In genomic region chr17:27547301-27547683, GRCh38 we compare ENCODE assay signal across 21 cellular contexts.
A peak's percentile ranks its signal among the peaks of the same experiment; 100 is the strongest.
DNase-seq lines count a peak whose midpoint lies in the region; ATAC-seq and TF ChIP-seq lines count a peak whose summit lies in the region.
"Had no signal": no experiment of that assay in that cellular context is flagged by ENCODE, and none has a peak within 500 bp of the region (broad histone marks: within the 10 kb centered on the region; RNA-seq: fewer than 3 reads in every experiment).

No MANE protein-coding gene starts in this region.

- no peaks in the 10 kb centered on the region for H3K9me3 ChIP-seq in neural progenitor cell (ENCODE audit: low read depth)
- H3K9me3 ChIP-seq: stomach had no signal

- TF ChIP-seq CTCF in KMS-11 (conservative IDR thresholded peaks at IDR 0.05; ENCODE audit: low read depth, low read length), result no peak
- TF ChIP-seq CTCF in neural progenitor cell (IDR thresholded peaks at IDR 0.05), result no peak

- H3K9ac ChIP-seq in KMS-11 (no peak overlapping the region), neural progenitor cell (no peak overlapping the region)

- no peak for DNase-seq in activated CD4-positive, alpha-beta T cell treated with anti-CD3 and anti-CD28 coated beads, Interleukin-2, amount 10 ng/mL, durations not matched to agents 7 days and 5 days
- no peak for DNase-seq in activated CD4-positive, alpha-beta T cell treated with anti-CD3 and anti-CD28 coated beads for 4 hours
- DNase-seq in activated naive CD8-positive, alpha-beta T cell treated with anti-CD3 and anti-CD28 coated beads, Interleukin-2, amount 50 U/mL, for 24 hours, result no peak
- DNase-seq in neural progenitor cell (ENCODE audit: low spot score), result no peak
- DNase-seq in cortex of kidney (lab: John Stamatoyannopoulos, UW), result no peak
- DNase-seq in NCI-H748 treated with DMSO at 0.1 percent for 48 hours (lab: John Stamatoyannopoulos, UW), result no peak
- DNase-seq: ACHN; activated CD4-positive, CD25-positive, alpha-beta regulatory T cell; activated T-cell treated with anti-CD3 and anti-CD28 coated beads for 4 hours; aorta; GOT3; Kasumi-1; NCI-H1417 treated with DMSO at 0.1 percent for 48 hours; NCI-H2171 treated with DMSO at 0.1 percent for 48 hours; NCI-H774; stomach; SW 1271 had no signal

- no peak for ATAC-seq in activated naive CD8-positive, alpha-beta T cell treated with anti-CD3 and anti-CD28 coated beads, Interleukin-2, amount 50 U/mL, for 24 hours
- no peak for ATAC-seq in GM19463 (IDR thresholded peaks at IDR 0.05; ENCODE audit: unreplicated experiment)
- ATAC-seq: left lobe of liver had no signal

- no peaks in the 10 kb centered on the region for H3F3A ChIP-seq in neural progenitor cell (ENCODE audit: low read depth)

- H3K27ac ChIP-seq in KMS-11 (no peak overlapping the region), neural progenitor cell (no peak overlapping the region)
- H3K27ac ChIP-seq: foreskin keratinocyte, stomach had no signal

- no peaks in the 10 kb centered on the region for H3K9me3 Mint-ChIP-seq in activated CD4-positive, alpha-beta T cell treated with anti-CD3 and anti-CD28 coated beads, Interleukin-2, amount 10 ng/mL, durations not matched to agents 7 days and 5 days
- H3K9me3 Mint-ChIP-seq in activated naive CD8-positive, alpha-beta T cell treated with anti-CD3 and anti-CD28 coated beads, Interleukin-2, amount 50 U/mL, for 24 hours, result peaks cover 3% of the 10 kb centered on the region
- H3K9me3 Mint-ChIP-seq in neural progenitor cell, result no peaks in the 10 kb centered on the region

- H3K4me1 Mint-ChIP-seq in activated CD4-positive, alpha-beta T cell treated with anti-CD3 and anti-CD28 coated beads, Interleukin-2, amount 10 ng/mL, durations not matched to agents 7 days and 5 days, result peaks cover 64% of the 10 kb centered on the region
- peaks cover 63% of the 10 kb centered on the region for H3K4me1 Mint-ChIP-seq in activated naive CD8-positive, alpha-beta T cell treated with anti-CD3 and anti-CD28 coated beads, Interleukin-2, amount 50 U/mL, for 24 hours
- peaks cover 26% of the 10 kb centered on the region for H3K4me1 Mint-ChIP-seq in neural progenitor cell

- peak overlapping the region; percentile 68 for H3K27ac Mint-ChIP-seq in activated CD4-positive, alpha-beta T cell treated with anti-CD3 and anti-CD28 coated beads, Interleukin-2, amount 10 ng/mL, durations not matched to agents 7 days and 5 days
- H3K27ac Mint-ChIP-seq in activated naive CD8-positive, alpha-beta T cell treated with anti-CD3 and anti-CD28 coated beads, Interleukin-2, amount 50 U/mL, for 24 hours, result peak overlapping the region; percentile 99
- H3K27ac Mint-ChIP-seq in neural progenitor cell, result peak overlapping the region; percentile 27

- H3K36me3 ChIP-seq in KMS-11 (ENCODE audit: insufficient read depth) (no peaks in the 10 kb centered on the region), neural progenitor cell (no peaks in the 10 kb centered on the region)
- H3K36me3 ChIP-seq: stomach had no signal

- H2AFZ ChIP-seq in KMS-11 (ENCODE audit: low read depth) (no peak overlapping the region), neural progenitor cell (replicated peaks) (no peak overlapping the region)

- no peaks in the 10 kb centered on the region for H3K79me2 ChIP-seq in KMS-11 (ENCODE audit: insufficient read depth, low read depth)
- H3K79me2 ChIP-seq in neural progenitor cell (ENCODE audit: low read depth), result peaks cover 8% of the 10 kb centered on the region

- peaks cover 44% of the 10 kb centered on the region for H3K4me1 ChIP-seq in KMS-11 (ENCODE audit: low read depth, poor library complexity, severe bottlenecking)
- no peaks in the 10 kb centered on the region for H3K4me1 ChIP-seq in neural progenitor cell

- CTCF ChIA-PET in activated CD4-positive, alpha-beta T cell treated with anti-CD3 and anti-CD28 coated beads, Interleukin-2, amount 10 ng/mL, durations not matched to agents 7 days and 5 days (lab: Charles Lee), result interaction anchor here (1.5 to 2.3 kb wide), 2 partner anchors 16 to 18 kb away, joined by 4 to 8 read pairs; no protein-coding TSS in a partner anchor

- H3K27me3 ChIP-seq in KMS-11 (ENCODE audit: insufficient read depth, low read depth), result peaks cover 68% of the 10 kb centered on the region
- no peaks in the 10 kb centered on the region for H3K27me3 ChIP-seq in neural progenitor cell
- H3K27me3 ChIP-seq: stomach had no signal

- H3K4me3 Mint-ChIP-seq in activated CD4-positive, alpha-beta T cell treated with anti-CD3 and anti-CD28 coated beads, Interleukin-2, amount 10 ng/mL, durations not matched to agents 7 days and 5 days, result no peak overlapping the region
- H3K4me3 Mint-ChIP-seq in activated naive CD8-positive, alpha-beta T cell treated with anti-CD3 and anti-CD28 coated beads, Interleukin-2, amount 50 U/mL, for 24 hours, result peak overlapping the region; percentile 34
- no peak overlapping the region for H3K4me3 Mint-ChIP-seq in neural progenitor cell

- no peaks in the 10 kb centered on the region for H3K27me3 Mint-ChIP-seq in activated CD4-positive, alpha-beta T cell treated with anti-CD3 and anti-CD28 coated beads, Interleukin-2, amount 10 ng/mL, durations not matched to agents 7 days and 5 days
- H3K27me3 Mint-ChIP-seq in activated naive CD8-positive, alpha-beta T cell treated with anti-CD3 and anti-CD28 coated beads, Interleukin-2, amount 50 U/mL, for 24 hours, result peaks cover 3% of the 10 kb centered on the region
- peaks cover 3% of the 10 kb centered on the region for H3K27me3 Mint-ChIP-seq in neural progenitor cell (ENCODE audit: insufficient read depth, low read depth)

- H4K20me1 ChIP-seq in KMS-11 (ENCODE audit: insufficient read depth) (0 out of 2 replicates have a peak, but pooled peaks cover 6% of the 10 kb centered on the region), neural progenitor cell (ENCODE audit: low read depth) (no peaks in the 10 kb centered on the region)

- POLR2A ChIA-PET in activated CD4-positive, alpha-beta T cell treated with anti-CD3 and anti-CD28 coated beads, Interleukin-2, amount 10 ng/mL, durations not matched to agents 7 days and 5 days (lab: Charles Lee), result no interaction called here

- H3K4me2 ChIP-seq in KMS-11 (peak overlapping the region; percentile 26; the same call in 1 of the 2 replicates), neural progenitor cell (no peak overlapping the region)

- H3K36me3 Mint-ChIP-seq in activated CD4-positive, alpha-beta T cell treated with anti-CD3 and anti-CD28 coated beads, Interleukin-2, amount 10 ng/mL, durations not matched to agents 7 days and 5 days (ENCODE audit: low read depth), result peaks cover 4% of the 10 kb centered on the region
- peaks cover 27% of the 10 kb centered on the region for H3K36me3 Mint-ChIP-seq in activated naive CD8-positive, alpha-beta T cell treated with anti-CD3 and anti-CD28 coated beads, Interleukin-2, amount 50 U/mL, for 24 hours (ENCODE audit: low read depth)
- peaks cover 3% of the 10 kb centered on the region for H3K36me3 Mint-ChIP-seq in neural progenitor cell

- no peak overlapping the region for H3K4me3 ChIP-seq in KMS-11 (IDR thresholded peaks at IDR 0.05; ENCODE audit: insufficient read depth, low read depth, low read length)
- H3K4me3 ChIP-seq in neural progenitor cell, result no peak overlapping the region
- H3K4me3 ChIP-seq: stomach had no signal

Comparison
In these comparisons a context has a peak if more than half of its experiments do, and no peak if none do; other contexts are left out.
1. H3K27ac Mint-ChIP-seq: peak in every context shown above with its lines; median percentile 99 in activated naive CD8-positive, alpha-beta T cell treated with anti-CD3 and anti-CD28 coated beads, Interleukin-2, amount 50 U/mL, for 24 hours; 68 in activated CD4-positive, alpha-beta T cell treated with anti-CD3 and anti-CD28 coated beads, Interleukin-2, amount 10 ng/mL, durations not matched to agents 7 days and 5 days; 27 in neural progenitor cell.